ENCODE assay signal across 13 cellular contexts in the genomic region with DNA sequence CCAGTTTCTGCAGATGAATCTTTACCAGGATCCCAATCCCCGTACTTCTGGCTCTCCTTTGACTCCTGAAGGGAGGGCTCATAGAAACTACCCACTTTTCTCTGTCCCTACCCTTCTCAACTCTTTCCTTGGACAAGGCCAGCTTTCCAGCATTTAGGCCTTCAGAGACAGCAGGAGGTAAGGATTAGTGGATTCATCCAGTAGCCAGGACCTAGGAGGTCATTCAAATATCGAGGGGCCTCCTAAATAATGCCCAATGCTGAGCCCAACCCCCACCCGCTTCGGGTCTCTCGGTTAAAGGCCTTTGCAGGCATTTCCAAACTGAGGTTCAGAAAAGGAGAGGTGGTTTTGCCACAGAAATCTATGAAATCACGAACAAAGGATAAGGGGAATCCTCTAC. TPM values are rescaled to one million over a fixed set of nuclear protein-coding genes. Genes with fewer than 3 reads are reported as not detected.
A peak's percentile ranks its signal among the peaks of the same experiment; 100 is the strongest.
DNase-seq lines count a peak whose midpoint lies in the region; ATAC-seq, FAIRE-seq and TF ChIP-seq lines count a peak whose summit lies in the region.
"Had no signal": no experiment of that assay in that cellular context is flagged by ENCODE, and none has a peak within 500 bp of the region (broad histone marks: within the 10 kb centered on the region; RNA-seq: fewer than 3 reads in every experiment).

No MANE protein-coding gene starts in this region.

- H3K9me3 ChIP-seq in A549 (no peaks in the 10 kb centered on the region), RWPE2 (ENCODE audit: severe bottlenecking) (no peaks in the 10 kb centered on the region), hepatocyte (ENCODE audit: low read depth) (no peaks in the 10 kb centered on the region)

- H3K4me1 ChIP-seq in A549 (peaks cover 54% of the 10 kb centered on the region), RWPE2 (ENCODE audit: insufficient read depth, poor library complexity, severe bottlenecking) (peaks cover 23% of the 10 kb centered on the region), hepatocyte (ENCODE audit: insufficient read depth) (peaks cover 46% of the 10 kb centered on the region), rectal smooth muscle tissue (ENCODE audit: control insufficient read depth, insufficient read depth, low read length) (peaks cover 24% of the 10 kb centered on the region)

- no peak overlapping the region for H3K4me3 ChIP-seq in A549
- no peak overlapping the region for H3K4me3 ChIP-seq in RWPE2 (ENCODE audit: severe bottlenecking)
- no peak overlapping the region for H3K4me3 ChIP-seq in hepatocyte
- no peak overlapping the region for H3K4me3 ChIP-seq in rectal smooth muscle tissue (ENCODE audit: low read length)
- H3K4me3 ChIP-seq: GM12878 had no signal

- TF ChIP-seq CTCF in A549 (IDR thresholded peaks at IDR 0.05) (no peak), RWPE2 (IDR thresholded peaks at IDR 0.05; ENCODE audit: poor library complexity, severe bottlenecking) (no peak), hepatocyte (IDR thresholded peaks at IDR 0.05; ENCODE audit: poor library complexity) (no peak)

- peaks cover 21% of the 10 kb centered on the region for H3K79me2 ChIP-seq in hepatocyte

- no peak for FAIRE-seq in A549 (lab: Jason Lieb, UNC)
- FAIRE-seq: GM12878 had no signal

- H3K36me3 ChIP-seq in RWPE2 (ENCODE audit: low read depth) (no peaks in the 10 kb centered on the region), hepatocyte (replicated peaks; ENCODE audit: insufficient read depth, low read depth) (no peaks in the 10 kb centered on the region), rectal smooth muscle tissue (ENCODE audit: control insufficient read depth, insufficient read depth, low read length) (no peaks in the 10 kb centered on the region)

- no peaks in the 10 kb centered on the region for H4K20me1 ChIP-seq in hepatocyte (ENCODE audit: insufficient read depth, poor library complexity, severe bottlenecking)

- no peak for TF ChIP-seq RAD21 in A549 (conservative IDR thresholded peaks at IDR 0.05 in 1 of 2, IDR thresholded peaks at IDR 0.05 in 1 of 2)

- no peaks in the 10 kb centered on the region for H3K9me2 ChIP-seq in hepatocyte (replicated peaks; ENCODE audit: insufficient read depth)

- H3K27me3 ChIP-seq in RWPE2 (ENCODE audit: insufficient read depth, poor library complexity, severe bottlenecking) (no peaks in the 10 kb centered on the region), hepatocyte (no peaks in the 10 kb centered on the region), rectal smooth muscle tissue (ENCODE audit: control insufficient read depth, insufficient read depth, low read length) (no peaks in the 10 kb centered on the region)

- H3K27ac ChIP-seq in A549 (peak overlapping the region; percentile 48 to 78), RWPE2 (ENCODE audit: poor library complexity, severe bottlenecking) (peak overlapping the region; percentile 40), hepatocyte (peak overlapping the region; percentile 98), rectal smooth muscle tissue (ENCODE audit: low read depth, low read length) (peak overlapping the region; percentile 3)

- no peak for ATAC-seq in A549
- ATAC-seq in RWPE2 (ENCODE audit: low read depth), result no peak
- no peak for ATAC-seq in HG03520 (IDR thresholded peaks at IDR 0.05; ENCODE audit: unreplicated experiment)
- ATAC-seq in HG02571 (IDR thresholded peaks at IDR 0.05; ENCODE audit: unreplicated experiment), result no peak
- ATAC-seq: GM12878 had no signal

- TF ChIP-seq POLR2A in A549 (IDR thresholded peaks at IDR 0.05; ENCODE audit: low read length), result no peak

- TF ChIP-seq EP300 in A549 (IDR thresholded peaks at IDR 0.05), result no peak

- CTCF ChIA-PET in A549 (lab: Yijun Ruan, JAX), result no interaction called here

- DNase-seq in A549 (ENCODE audit: low read depth in 1 of 2, low spot score in 1 of 2) (no peak), RWPE2 (ENCODE audit: low spot score) (no peak), hepatocyte (ENCODE audit: low spot score) (no peak), T-helper 1 cell (no peak), SW 1271 (lab: John Stamatoyannopoulos, UW) (no peak)
- DNase-seq: activated T-cell treated with anti-CD3 and anti-CD28 coated beads, Interleukin-2, amount 50 U/mL, for 1 hour; effector memory CD4-positive, alpha-beta T cell; kidney glomerular epithelial cell; NCI-H2107 had no signal

- no peak overlapping the region for H3K9ac ChIP-seq in rectal smooth muscle tissue (ENCODE audit: low read length)

- POLR2A ChIA-PET in A549 (lab: Yijun Ruan, JAX), result no interaction called here

- peak overlapping the region; percentile 23 for H2AFZ ChIP-seq in hepatocyte

- 74% methylated on average over 6 of the region's 6 CpGs for WGBS in A549 (ENCODE audit: missing lambda C conversion rate)
- 57% methylated on average over 6 of the region's 6 CpGs for WGBS in hepatocyte (ENCODE audit: low lambda C conversion rate, missing lambda C conversion rate)

- H3K4me2 ChIP-seq in A549 (no peak overlapping the region), hepatocyte (no peak overlapping the region)

TF ChIP-seq in A549, 52 proteins besides CTCF, POLR2A, EP300 and RAD21:
- TF ChIP-seq HOXB5 (CRISPR knock-in tag; IDR thresholded peaks at IDR 0.05), result no peak
- TF ChIP-seq RNF2 (IDR thresholded peaks at IDR 0.05; ENCODE audit: borderline replicate concordance, low read depth), result no peak
- TF ChIP-seq TFCP2L1 (CRISPR knock-in tag; IDR thresholded peaks at IDR 0.05), result no peak
- TF ChIP-seq FOXS1 (CRISPR knock-in tag; IDR thresholded peaks at IDR 0.05), result no peak

RNA-seq across cellular contexts. Expression of a gene that starts 4.7 kb away (rescaled TPM):
- polyA plus RNA-seq in A549 (2011; rRNA removed) (64.6 and 76.5 TPM in 2 replicates), A549 (2017; fragmentation: RNase III; extraction: RNeasy Plus Mini Kit Qiagen cat#74134 plus additional on column Dnase treatment) (26.8 to 31.4 TPM (median 27.1 TPM) in 3 replicates), hepatocyte (13.6 and 15.9 TPM in 2 replicates)
- 26.3 and 28.2 TPM in 2 replicates for polyA plus RNA-seq in A549 (2012; cell fraction: cytosol; rRNA removed)
- polyA plus RNA-seq in A549 (2012; cell fraction: nucleus; rRNA removed), result 28.7 and 40.5 TPM in 2 replicates
- 141 and 157 TPM in 2 replicates for polyA minus RNA-seq in A549 (2011; rRNA and poly(A)+ RNA removed)
- total RNA-seq in hepatocyte, result 36.5 and 52.0 TPM in 2 replicates

Comparison
In these comparisons a context has a peak if more than half of its experiments do, and no peak if none do; other contexts are left out.
1. H3K27ac ChIP-seq: peak in every context shown above with its lines; median percentile 98 in hepatocyte; 63 in A549; 40 in RWPE2; 3 in rectal smooth muscle tissue.